In genomic region chr15:77627581-77627980, GRCh38 we compare ENCODE assay signal across 1 cellular context.
TF ChIP-seq lines count a peak whose summit lies in the region.

No MANE protein-coding gene starts in this region.

TF ChIP-seq in H1, 55 proteins besides CTCF, POLR2A, EP300 and RAD21 (continued from another document):
- peak; percentile 16 for TF ChIP-seq CHD7 (IDR thresholded peaks at IDR 0.05; ENCODE audit: insufficient replicate concordance, low read length)
- TF ChIP-seq GTF2F1 (IDR thresholded peaks at IDR 0.05; ENCODE audit: borderline replicate concordance, low read depth, low read length) = no peak
- peak; percentile 89 for TF ChIP-seq TEAD4 (IDR thresholded peaks at IDR 0.05; ENCODE audit: low read depth, low read length)
- TF ChIP-seq SP1 (IDR thresholded peaks at IDR 0.05; ENCODE audit: low read depth, low read length) = peak; percentile 30; the same call in 1 of the 2 replicates
- TF ChIP-seq GABPA (IDR thresholded peaks at IDR 0.05; ENCODE audit: borderline replicate concordance, insufficient read depth, low read length) = peak; percentile 9; the same call in 1 of the 2 replicates
- TF ChIP-seq SIN3A (conservative IDR thresholded peaks at IDR 0.05 in 1 of 2, IDR thresholded peaks at IDR 0.05 in 1 of 2; ENCODE audit: low read depth in 1 of 2, low read length in 2 of 2) = 0 out of 4 replicates have a peak, but pooled peaks of 1 of the 2 experiments have one; percentile 38
- no peak for TF ChIP-seq CBX5 (IDR thresholded peaks at IDR 0.05; ENCODE audit: low read depth, low read length)
- no peak for TF ChIP-seq E2F6 (IDR thresholded peaks at IDR 0.05)
